30 cellular contexts compared by ENCODE assay signal in the genomic region with DNA sequence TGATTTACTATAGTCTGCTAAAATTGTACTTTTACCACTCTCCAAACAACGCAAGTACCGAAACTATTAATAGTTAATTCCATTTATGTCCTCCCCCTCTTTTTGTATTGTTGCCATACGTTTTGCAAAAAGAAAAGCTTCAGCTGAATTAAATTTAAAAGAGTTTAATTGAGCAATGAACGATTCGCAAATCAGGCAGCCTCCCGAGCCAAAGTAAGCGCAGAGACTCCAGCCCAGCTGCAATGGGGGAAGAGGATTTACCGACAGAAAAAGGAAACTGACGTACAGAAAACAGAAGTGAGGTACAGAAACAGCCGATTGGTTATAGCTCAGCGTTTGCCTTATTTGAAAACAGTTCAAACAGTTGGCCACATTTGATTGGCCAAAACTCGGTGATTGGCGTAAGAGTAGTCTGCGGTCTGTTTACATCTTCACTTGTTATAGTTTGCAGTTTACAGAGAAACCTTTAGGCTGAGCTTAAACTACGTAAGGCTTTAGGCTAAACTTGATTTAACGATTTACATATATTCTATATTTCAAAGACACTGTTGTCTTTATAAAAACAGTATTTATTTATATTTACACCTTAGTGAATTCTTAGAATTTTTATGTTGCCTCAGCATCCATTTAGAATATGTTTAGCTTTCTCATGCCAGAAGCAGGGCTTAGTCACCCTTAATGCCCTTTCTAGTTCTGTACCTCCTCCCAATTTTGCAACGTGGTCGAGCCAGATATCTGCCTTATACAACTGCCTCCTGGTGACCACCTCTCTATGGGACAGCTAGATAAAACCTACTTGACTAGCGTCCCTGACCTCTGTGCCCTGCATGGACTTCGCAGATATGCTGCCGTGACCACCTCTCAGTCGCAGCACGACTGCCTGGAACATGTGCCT. TPM values are rescaled to one million over a fixed set of nuclear protein-coding genes. Genes with fewer than 3 reads are reported as not detected.
DNase-seq lines count a peak whose midpoint lies in the region; ATAC-seq, FAIRE-seq and TF ChIP-seq lines count a peak whose summit lies in the region.
"Had no signal": no experiment of that assay in that cellular context is flagged by ENCODE, and none has a peak within 500 bp of the region (broad histone marks: within the 10 kb centered on the region; RNA-seq: fewer than 3 reads in every experiment).

No MANE protein-coding gene starts in this region.

- H3K9me3 Mint-ChIP-seq in CD14-positive monocyte, result peaks cover 0 to 3% (median 2%) of the 10 kb centered on the region in 7 donors
- H3K9me3 Mint-ChIP-seq: activated naive CD8-positive, alpha-beta T cell treated with anti-CD3 and anti-CD28 coated beads for 36 hours; natural killer cell treated with Interleukin-12 subunit alpha and Interleukin-12 subunit beta and Interleukin-15 and Interleukin-18, amount 100 ng/mL, for 72 hours; stimulated activated naive CD8-positive, alpha-beta T cell treated with anti-CD3 and anti-CD28 coated beads, Interleukin-15, Interleukin-2, amounts not matched to agents 100 ng/mL and 50 ng/mL, for 24 hours; T-helper 1 cell treated with Interleukin-12 subunit alpha and Interleukin-12 subunit beta and Interleukin-4 antibody, amounts not matched to agents 30 μg/mL and 1 μg/mL, for 36 hours had no signal

- TF ChIP-seq EP300 in H1 (IDR thresholded peaks at IDR 0.05; ENCODE audit: borderline replicate concordance in 1 of 2, low read depth in 2 of 2, low read length in 2 of 2), result no peak

- H3K27me3 ChIP-seq in OCI-LY3 (ENCODE audit: low read depth, low read length), result no peaks in the 10 kb centered on the region
- no peaks in the 10 kb centered on the region for H3K27me3 ChIP-seq in H1 (replicated peaks in 1 of 4; ENCODE audit: control insufficient read depth in 3 of 4, extremely low read depth in 1 of 4, insufficient read depth in 3 of 4, low read length in 3 of 4)
- H3K27me3 ChIP-seq: ascending aorta, cardiac muscle cell, colonic mucosa, uterus had no signal

- H3K4me3 ChIP-seq in OCI-LY3 (ENCODE audit: low read length) (peak overlapping the region; percentile 65), H1 (ENCODE audit: extremely low read depth in 1 of 4, insufficient read depth in 2 of 4, low read depth in 3 of 4, low read length in 4 of 4) (no peak overlapping the region)
- H3K4me3 ChIP-seq: ascending aorta, cardiac muscle cell, colonic mucosa, mucosa of descending colon, uterus had no signal

- H2AFZ ChIP-seq in OCI-LY3 (ENCODE audit: low read depth, low read length) (peak overlapping the region; percentile 62), H1 (ENCODE audit: low read length) (peak overlapping the region; percentile 81)

- H3K23ac ChIP-seq in H1 (ENCODE audit: insufficient read length), result no peak overlapping the region

- H3K9me3 ChIP-seq in OCI-LY3 (ENCODE audit: insufficient read depth, low read length) (no peaks in the 10 kb centered on the region), H1 (ENCODE audit: insufficient read depth in 2 of 2, low read depth in 1 of 2, low read length in 1 of 2) (no peaks in the 10 kb centered on the region)
- H3K9me3 ChIP-seq: ascending aorta, colonic mucosa, mucosa of descending colon, uterus had no signal

- ATAC-seq in HG03432 (IDR thresholded peaks at IDR 0.05; ENCODE audit: unreplicated experiment), result no peak
- ATAC-seq: mucosa of descending colon had no signal

- H3K27me3 Mint-ChIP-seq in CD14-positive monocyte (ENCODE audit: low read depth in 3 of 3), result peaks cover 0 to 2% (median 0%) of the 10 kb centered on the region in 3 donors
- H3K27me3 Mint-ChIP-seq: activated naive CD8-positive, alpha-beta T cell treated with anti-CD3 and anti-CD28 coated beads for 36 hours; stimulated activated naive CD8-positive, alpha-beta T cell treated with anti-CD3 and anti-CD28 coated beads, Interleukin-15, Interleukin-2, amounts not matched to agents 100 ng/mL and 50 ng/mL, for 24 hours had no signal

- H3K4me1 Mint-ChIP-seq in CD14-positive monocyte, result peaks cover 2% of the 10 kb centered on the region
- H3K4me1 Mint-ChIP-seq: activated naive CD8-positive, alpha-beta T cell treated with anti-CD3 and anti-CD28 coated beads for 36 hours had no signal

- WGBS in H1 (ENCODE audit: extremely low coverage in 1 of 2, insufficient coverage in 1 of 2, insufficient read length in 1 of 2, insufficient replicate concordance in 2 of 2, low coverage in 1 of 2, low lambda C conversion rate in 2 of 2, missing lambda C conversion rate in 1 of 2), 2 experiments, result 86% methylated on average over 23 of the region's 23 CpGs; no CpG with 5 or more reads in 1 of the 2 experiments

- H4K91ac ChIP-seq in H1 (replicated peaks; ENCODE audit: insufficient read length, low read length), result no peak overlapping the region

- no peak overlapping the region for H2AK5ac ChIP-seq in H1 (ENCODE audit: low read depth, low read length)

- no peak overlapping the region; the same call in 1 of the 2 replicates for H2BK20ac ChIP-seq in H1 (ENCODE audit: low read length)

- peaks cover 51 to 59% of the 10 kb centered on the region in 2 donors for H3K36me3 Mint-ChIP-seq in CD14-positive monocyte
- H3K36me3 Mint-ChIP-seq: natural killer cell treated with Interleukin-12 subunit alpha and Interleukin-12 subunit beta and Interleukin-15 and Interleukin-18, amount 100 ng/mL, for 72 hours had no signal

- no peaks in the 10 kb centered on the region for H3K23me2 ChIP-seq in H1 (ENCODE audit: low read depth, low read length)

- H3K56ac ChIP-seq in H1 (replicated peaks; ENCODE audit: insufficient read length, low read depth, low read length), result no peak overlapping the region

- H3K18ac ChIP-seq in H1 (ENCODE audit: extremely low read depth, low read length), result no peak overlapping the region

- DNase-seq in EL, result peak; percentile 60
- DNase-seq in H1 (ENCODE audit: low read depth in 1 of 2, low spot score in 2 of 2), result no peak
- DNase-seq in superior temporal gyrus (ENCODE audit: extremely low spot score), result peak; percentile 48
- DNase-seq in CD14-positive monocyte (ENCODE audit: low spot score), result no peak
- no peak for DNase-seq in middle frontal gyrus (ENCODE audit: extremely low spot score, low spot score)
- DNase-seq: activated CD4-positive, alpha-beta T cell treated with anti-CD3 and anti-CD28 coated beads for 4 hours; activated effector memory CD4-positive, alpha-beta T cell treated with anti-CD3 and anti-CD28 coated beads, Interleukin-2, amount 50 U/mL, for 16 hours; activated naive CD8-positive, alpha-beta T cell treated with anti-CD3 and anti-CD28 coated beads for 36 hours; activated T-cell treated with anti-CD3 and anti-CD28 coated beads, Interleukin-2, amount 50 U/mL, for 1 hour; colonic mucosa; COR-L47; DMS79 treated with DMSO at 0.1 percent for 48 hours; effector CD8-positive, alpha-beta T cell; islet precursor cell; mucosa of descending colon; NCI-H1092 treated with DMSO at 0.1 percent for 48 hours; NCI-H1930; RPMI8226; uterus had no signal

- H3K4me1 ChIP-seq in OCI-LY3 (ENCODE audit: low read length) (0 out of 2 replicates have a peak, but pooled peaks cover 3% of the 10 kb centered on the region), H1 (replicated peaks in 1 of 4; ENCODE audit: control insufficient read depth in 3 of 4, insufficient read depth in 4 of 4, low read length in 3 of 4) (no peaks in the 10 kb centered on the region)
- H3K4me1 ChIP-seq: ascending aorta, colonic mucosa, uterus had no signal

- CTCF ChIA-PET in H1 (lab: Charles Lee; ENCODE audit: partially characterized antibody), result interaction anchor here (0.8 to 1.8 kb wide), 4 partner anchors 24 to 179 kb away, joined by 3 read pairs; a partner anchor contains a TSS

- no peak for TF ChIP-seq CTCF in OCI-LY3 (IDR thresholded peaks at IDR 0.05; ENCODE audit: low read depth, low read length)
- TF ChIP-seq CTCF in H1 (IDR thresholded peaks at IDR 0.05; ENCODE audit: control extremely low read depth in 1 of 3, insufficient read depth in 1 of 3, low read depth in 1 of 3, low read length in 3 of 3), result no peak
- TF ChIP-seq CTCF in CD14-positive monocyte (IDR thresholded peaks at IDR 0.05), result no peak

- intact Hi-C loops in CD14-positive monocyte (cut with micrococcal nuclease), result no loop called here

- H3K79me2 ChIP-seq in OCI-LY3 (ENCODE audit: low read length), result no peaks in the 10 kb centered on the region
- H3K79me2 ChIP-seq in H1 (ENCODE audit: control insufficient read depth in 1 of 2, insufficient read depth in 2 of 2, low read length in 2 of 2), result no peaks in the 10 kb centered on the region

- H3K4ac ChIP-seq in H1 (replicated peaks; ENCODE audit: insufficient read length, low read depth, low read length), result no peak overlapping the region

- peak overlapping the region; percentile 69 for H3K4me2 ChIP-seq in OCI-LY3 (ENCODE audit: low read length)
- H3K4me2 ChIP-seq in H1 (ENCODE audit: insufficient read depth in 1 of 2, low read depth in 2 of 2, low read length in 2 of 2), result no peak overlapping the region

- no peak overlapping the region for H3K4me3 Mint-ChIP-seq in CD14-positive monocyte
- H3K4me3 Mint-ChIP-seq: activated naive CD8-positive, alpha-beta T cell treated with anti-CD3 and anti-CD28 coated beads for 36 hours; natural killer cell treated with Interleukin-12 subunit alpha and Interleukin-12 subunit beta and Interleukin-15 and Interleukin-18, amount 100 ng/mL, for 72 hours; stimulated activated naive CD8-positive, alpha-beta T cell treated with anti-CD3 and anti-CD28 coated beads, Interleukin-15, Interleukin-2, amounts not matched to agents 100 ng/mL and 50 ng/mL, for 24 hours; T-helper 1 cell treated with Interleukin-12 subunit alpha and Interleukin-12 subunit beta and Interleukin-4 antibody, amounts not matched to agents 30 μg/mL and 1 μg/mL, for 36 hours had no signal

- H3K79me1 ChIP-seq in H1 (ENCODE audit: low read depth, low read length), result no peaks in the 10 kb centered on the region

- POLR2A ChIA-PET in H1 (lab: Charles Lee; ENCODE audit: partially characterized antibody), result no interaction called here

- peak overlapping the region; percentile 58 for H3K9ac ChIP-seq in OCI-LY3 (ENCODE audit: low read length)
- H3K9ac ChIP-seq in H1 (replicated peaks in 1 of 4; ENCODE audit: extremely low read depth in 1 of 4, low read depth in 3 of 4, low read length in 3 of 4), result no peak overlapping the region

- no peak overlapping the region for H2BK5ac ChIP-seq in H1 (ENCODE audit: low read depth, low read length)

- TF ChIP-seq POLR2A in H1 (IDR thresholded peaks at IDR 0.05; ENCODE audit: control extremely low read depth in 1 of 2, low read depth in 2 of 2, low read length in 2 of 2), result no peak

- no peaks in the 10 kb centered on the region for H4K20me1 ChIP-seq in OCI-LY3 (ENCODE audit: insufficient read depth, low read length)
- no peaks in the 10 kb centered on the region for H4K20me1 ChIP-seq in H1 (replicated peaks in 1 of 2; ENCODE audit: control insufficient read depth in 1 of 2, insufficient read depth in 2 of 2, low read length in 2 of 2)

- H3K27ac ChIP-seq in OCI-LY3 (ENCODE audit: low read length) (peak overlapping the region; percentile 77), H1 (ENCODE audit: low read depth, low read length) (no peak overlapping the region)
- H3K27ac ChIP-seq: ascending aorta, cardiac muscle cell, colonic mucosa, epithelial cell of prostate, uterus, VCaP had no signal

- H4K5ac ChIP-seq in H1 (ENCODE audit: insufficient read length, low read depth, low read length), result no peak overlapping the region

- no peak for TF ChIP-seq RAD21 in H1 (IDR thresholded peaks at IDR 0.05 in 1 of 2, conservative IDR thresholded peaks at IDR 0.05 in 1 of 2; ENCODE audit: low read depth in 2 of 2, low read length in 2 of 2)

- no peak overlapping the region for H2BK15ac ChIP-seq in H1 (ENCODE audit: low read length)

- no peak overlapping the region for H2BK12ac ChIP-seq in H1 (ENCODE audit: low read depth, low read length)

- H3K36me3 ChIP-seq in OCI-LY3 (replicated peaks; ENCODE audit: low read depth, low read length), result no peaks in the 10 kb centered on the region
- H3K36me3 ChIP-seq in H1 (ENCODE audit: control insufficient read depth in 2 of 4, insufficient read depth in 4 of 4, low read length in 3 of 4), result no peaks in the 10 kb centered on the region
- H3K36me3 ChIP-seq: ascending aorta, cardiac muscle cell, colonic mucosa, uterus had no signal

- H2BK120ac ChIP-seq in H1 (replicated peaks; ENCODE audit: low read depth, low read length), result no peak overlapping the region

- no peak overlapping the region for H3K14ac ChIP-seq in H1 (ENCODE audit: insufficient read length)

- FAIRE-seq in H1 (lab: Jason Lieb, UNC), result no peak
- FAIRE-seq: GM18507 had no signal

- no peak overlapping the region for H3K27ac Mint-ChIP-seq in CD14-positive monocyte
- H3K27ac Mint-ChIP-seq: activated naive CD8-positive, alpha-beta T cell treated with anti-CD3 and anti-CD28 coated beads for 36 hours; natural killer cell treated with Interleukin-12 subunit alpha and Interleukin-12 subunit beta and Interleukin-15 and Interleukin-18, amount 100 ng/mL, for 72 hours; stimulated activated naive CD8-positive, alpha-beta T cell treated with anti-CD3 and anti-CD28 coated beads, Interleukin-15, Interleukin-2, amounts not matched to agents 100 ng/mL and 50 ng/mL, for 24 hours; T-helper 1 cell treated with Interleukin-12 subunit alpha and Interleukin-12 subunit beta and Interleukin-4 antibody, amounts not matched to agents 30 μg/mL and 1 μg/mL, for 36 hours had no signal

- no peak overlapping the region for H4K8ac ChIP-seq in H1 (ENCODE audit: extremely low read depth, insufficient read depth, low read length)

RNA-seq across cellular contexts. Expression of a gene that starts 23.8 kb away (rescaled TPM):
- 0.10 and 0.22 TPM in 2 replicates for total RNA-seq in H1 (2021; fragmentation: NEBNext Ultra II Directional; extraction: Animal tissue kit (Norgen Biotek cat#: 25700))
- polyA plus RNA-seq in H1 (2011; rRNA removed) (0.14 and 0.15 TPM in 2 replicates), CD14-positive monocyte (10 to 100 TPM; 11.3 to 26.5 TPM)
- 0.19 TPM for polyA plus RNA-seq in H1 (2011; cell fraction: cytosol; rRNA removed)
- polyA plus RNA-seq in H1 (2011; cell fraction: nucleus; rRNA removed), result 0.61 TPM
- polyA plus RNA-seq in H1 (2012, experiment 1 of 2), result 0.06 to 0.29 TPM (median 0.14 TPM) in 4 replicates
- not detected for polyA plus RNA-seq in H1 (2012, experiment 2 of 2)
- polyA plus RNA-seq in H1 (2013, experiment 1 of 2), result 0.18 TPM
- polyA plus RNA-seq in H1 (2013, experiment 2 of 2), result 0.13 TPM
- polyA minus RNA-seq in H1 (2011; rRNA and poly(A)+ RNA removed), result 0.13 and 0.29 TPM in 2 replicates
- not detected for polyA minus RNA-seq in H1 (2011; cell fraction: cytosol; rRNA and poly(A)+ RNA removed)
- 1.1 TPM for polyA minus RNA-seq in H1 (2011; cell fraction: nucleus; rRNA and poly(A)+ RNA removed)
- total RNA-seq: activated naive CD8-positive, alpha-beta T cell treated with anti-CD3 and anti-CD28 coated beads for 36 hours; cardiac muscle cell; renal cortical epithelial cell had no signal
- polyA plus RNA-seq: cardiac muscle cell had no signal

Comparison
In these comparisons a context has a peak if more than half of its experiments do, and no peak if none do; other contexts are left out.
1. DNase-seq: peak in EL (single experiment) and superior temporal gyrus (single experiment); none in H1 (0 of 2), CD14-positive monocyte (single experiment) and middle frontal gyrus (single experiment).
2. RNA of a gene that starts 23.8 kb away (polyA plus RNA-seq): 11.3 to 26.5 TPM in CD14-positive monocyte; 0.06 to 0.61 TPM in H1; every median in the first group is over 4 times any median in the second.